15 cellular contexts compared by ENCODE assay signal in the genomic region with DNA sequence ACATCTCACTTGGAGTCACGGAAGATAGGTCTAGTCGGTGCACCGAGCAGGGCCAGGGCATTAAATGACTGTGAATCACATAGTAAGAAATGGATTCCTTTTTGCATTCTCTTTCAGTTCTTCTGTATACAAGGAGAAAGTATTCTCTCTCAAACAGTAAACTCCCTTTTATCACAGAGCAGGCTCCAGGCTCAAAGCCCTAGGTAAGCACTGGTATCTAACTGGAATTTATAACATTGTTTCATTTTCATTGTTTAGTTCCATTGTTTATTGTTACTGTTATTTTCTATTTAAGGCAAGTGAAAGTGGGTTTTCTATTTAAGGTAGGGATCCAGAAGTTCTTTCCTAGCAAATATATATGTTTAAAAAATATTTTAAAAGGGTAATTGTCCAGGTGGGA. TPM values are rescaled to one million over a fixed set of nuclear protein-coding genes. Genes with fewer than 3 reads are reported as not detected.
A peak's percentile ranks its signal among the peaks of the same experiment; 100 is the strongest.
DNase-seq lines count a peak whose midpoint lies in the region; TF ChIP-seq lines count a peak whose summit lies in the region.
"Had no signal": no experiment of that assay in that cellular context is flagged by ENCODE, and none has a peak within 500 bp of the region (broad histone marks: within the 10 kb centered on the region; RNA-seq: fewer than 3 reads in every experiment).

No MANE protein-coding gene starts in this region.

- no peaks in the 10 kb centered on the region for H3K79me2 ChIP-seq in osteoblast (ENCODE audit: insufficient read depth, low read length)

- H4K20me1 ChIP-seq in osteoblast (ENCODE audit: insufficient read depth, low read length): no peaks in the 10 kb centered on the region

- H3K9me3 ChIP-seq in Caco-2 (no peaks in the 10 kb centered on the region), osteoblast (ENCODE audit: low read depth, low read length) (no peaks in the 10 kb centered on the region), right atrium auricular region (no peaks in the 10 kb centered on the region)

- no peaks in the 10 kb centered on the region for H3K27me3 Mint-ChIP-seq in Caco-2 (ENCODE audit: insufficient read depth, unreplicated experiment)
- peaks cover 5% of the 10 kb centered on the region for H3K27me3 Mint-ChIP-seq in IgD-negative memory B cell

- H3K27ac ChIP-seq in osteoblast (ENCODE audit: low read depth, low read length) (no peak overlapping the region), right atrium auricular region (no peak overlapping the region)

- POLR2A ChIA-PET in Caco-2 (lab: Charles Lee): interaction anchor here (1.5 kb wide), 1 partner anchor 44 kb away, joined by 4 read pairs; the partner anchor contains the start of gene CDK1

- H3K27ac Mint-ChIP-seq in Caco-2 (ENCODE audit: unreplicated experiment) (no peak overlapping the region), IgD-negative memory B cell (no peak overlapping the region)
- H3K27ac Mint-ChIP-seq: stimulated activated naive CD8-positive, alpha-beta T cell treated with anti-CD3 and anti-CD28 coated beads, Interleukin-15, Interleukin-2, amounts not matched to agents 100 ng/mL and 50 ng/mL, for 24 hours had no signal

- no peak overlapping the region for H3K4me3 ChIP-seq in Caco-2 (ENCODE audit: low read depth, low read length)
- peak overlapping the region; percentile 66 for H3K4me3 ChIP-seq in epithelial cell of proximal tubule (ENCODE audit: low read depth, low read length)
- H3K4me3 ChIP-seq in osteoblast (ENCODE audit: insufficient read depth, low read length): peak overlapping the region; percentile 28
- H3K4me3 ChIP-seq in right atrium auricular region: no peak overlapping the region

- H3K9me3 Mint-ChIP-seq in Caco-2 (ENCODE audit: unreplicated experiment) (no peaks in the 10 kb centered on the region), IgD-negative memory B cell (no peaks in the 10 kb centered on the region)
- H3K9me3 Mint-ChIP-seq: activated naive CD4-positive, alpha-beta T cell treated with anti-CD3 and anti-CD28 coated beads, Interleukin-2, amount 50 U/mL, for 72 hours; stimulated activated naive CD8-positive, alpha-beta T cell treated with anti-CD3 and anti-CD28 coated beads, Interleukin-15, Interleukin-2, amounts not matched to agents 100 ng/mL and 50 ng/mL, for 24 hours had no signal

- DNase-seq in Caco-2 (no peak), epithelial cell of proximal tubule (ENCODE audit: low read depth) (no peak), osteoblast (ENCODE audit: insufficient read length, low spot score, missing footprints) (peak; percentile 62), GM19238 (ENCODE audit: insufficient read length, low spot score) (no peak), right atrium auricular region (ENCODE audit: low spot score) (no peak)
- no peak for DNase-seq in activated effector memory CD4-positive, alpha-beta T cell treated with Interleukin-2 at 50 U/mL for 16 hours
- DNase-seq: activated CD4-positive, alpha-beta T cell treated with anti-CD3 and anti-CD28 coated beads for 48 hours; cerebellar nuclear complex; GF-D8; NCI-H1048; NCI-H226; stimulated activated CD4-positive, alpha-beta T cell treated with anti-CD3 and anti-CD28 coated beads, Interleukin-4, amount 100 ng/mL, for 4 hours had no signal

- CTCF ChIA-PET in Caco-2 (lab: Charles Lee): interaction anchor here (0.8 to 1.0 kb wide), 3 partner anchors 34 to 85 kb away, joined by 3 to 5 read pairs (median 3); partner anchors contain the start of gene CDK1

- no peak for TF ChIP-seq CTCF in Caco-2 (IDR thresholded peaks at IDR 0.05; ENCODE audit: insufficient read depth in 1 of 2, low read depth in 1 of 2, low read length in 1 of 2, severe bottlenecking in 1 of 2, unreplicated experiment in 1 of 2)
- TF ChIP-seq CTCF in epithelial cell of proximal tubule (conservative IDR thresholded peaks at IDR 0.05; ENCODE audit: low read depth, low read length): no peak
- no peak for TF ChIP-seq CTCF in osteoblast (IDR thresholded peaks at IDR 0.05; ENCODE audit: extremely low read depth, low read depth, low read length)
- no peak for TF ChIP-seq CTCF in right atrium auricular region (IDR thresholded peaks at IDR 0.05)

- H3K4me1 Mint-ChIP-seq in Caco-2 (ENCODE audit: low read depth, unreplicated experiment): peaks cover 18% of the 10 kb centered on the region
- H3K4me1 Mint-ChIP-seq in IgD-negative memory B cell: peaks cover 13 to 22% (median 21%) of the 10 kb centered on the region in 3 donors

- no TSS peak for BruUV-seq in Caco-2 (replicated peaks; lab: Mats Ljungman, UMichigan)

- H2AFZ ChIP-seq in osteoblast (ENCODE audit: low read length): no peak overlapping the region

- intact Hi-C loops in Caco-2 (cut with micrococcal nuclease; ENCODE audit: unreplicated experiment): no loop called here

- H3K4me3 Mint-ChIP-seq in Caco-2 (ENCODE audit: unreplicated experiment): peak overlapping the region; percentile 81
- peak overlapping the region; percentile 46 to 74 (median 64) for H3K4me3 Mint-ChIP-seq in IgD-negative memory B cell

- H3K36me3 Mint-ChIP-seq in Caco-2 (ENCODE audit: insufficient read depth, unreplicated experiment) (no peaks in the 10 kb centered on the region), IgD-negative memory B cell (no peaks in the 10 kb centered on the region)

- H3K36me3 ChIP-seq in Caco-2 (ENCODE audit: control insufficient read depth, insufficient read depth, low read length) (no peaks in the 10 kb centered on the region), osteoblast (ENCODE audit: insufficient read depth, low read length) (no peaks in the 10 kb centered on the region), right atrium auricular region (no peaks in the 10 kb centered on the region)

- H3K27me3 ChIP-seq in Caco-2 (replicated peaks; ENCODE audit: control insufficient read depth, insufficient read depth, low read length) (no peaks in the 10 kb centered on the region), osteoblast (ENCODE audit: insufficient read depth, low read length) (peaks cover 69% of the 10 kb centered on the region), right atrium auricular region (peaks cover 8 to 10% of the 10 kb centered on the region in 2 donors)

- H3K4me2 ChIP-seq in osteoblast (ENCODE audit: insufficient read depth, low read length): peak overlapping the region; percentile 69

- peaks cover 25% of the 10 kb centered on the region for H3K4me1 ChIP-seq in Caco-2
- peaks cover 7% of the 10 kb centered on the region for H3K4me1 ChIP-seq in osteoblast (ENCODE audit: insufficient read depth, low read length)
- peaks cover 0 to 12% of the 10 kb centered on the region in 2 donors for H3K4me1 ChIP-seq in right atrium auricular region

RNA-seq across cellular contexts. Expression of gene CDK1, which starts 44.1 kb away (rescaled TPM):
- total RNA-seq in Caco-2 (2022) (193 and 199 TPM in 2 replicates), epithelial cell of proximal tubule (127 and 141 TPM in 2 replicates), osteoblast (5.8 and 6.5 TPM in 2 replicates), right atrium auricular region (1 to 10 TPM in 1 of 2 donors, under 1 TPM in 1; 0.79 to 3.6 TPM)
- polyA plus RNA-seq in IgD-negative memory B cell: 0.46 TPM

Comparison
In these comparisons a context has a peak if more than half of its experiments do, and no peak if none do; other contexts are left out.
1. H3K4me3 ChIP-seq: peak in epithelial cell of proximal tubule (single experiment) and osteoblast (single experiment); none in Caco-2 (single experiment) and right atrium auricular region (0 of 2).
2. RNA of gene CDK1, which starts 44.1 kb away (total RNA-seq): 193 to 199 TPM in Caco-2 and 127 to 141 TPM in epithelial cell of proximal tubule; 5.8 to 6.5 TPM in osteoblast and 0.79 to 3.6 TPM in right atrium auricular region; every median in the first group is over 10 times any median in the second.